In the genomic region with DNA sequence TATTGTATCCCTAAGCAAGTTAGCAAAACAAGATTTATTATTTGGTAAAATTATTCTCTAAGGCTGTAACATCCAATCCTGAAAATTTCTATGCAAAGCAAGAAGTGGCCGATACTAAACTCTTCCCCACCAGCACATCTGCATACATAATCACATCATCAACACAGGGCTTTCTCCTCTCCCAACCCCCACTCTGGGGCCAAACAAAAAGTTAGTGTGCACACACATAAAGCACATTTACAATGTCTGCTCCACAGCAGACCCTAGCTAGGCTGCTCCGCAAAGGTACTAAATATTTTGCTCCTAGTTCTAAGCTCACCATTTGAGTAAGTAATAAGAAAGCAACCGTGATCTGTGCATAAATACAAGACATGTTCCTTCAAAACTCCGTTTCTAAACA, we compare ENCODE assay signal across 18 cellular contexts. TPM values are rescaled to one million over a fixed set of nuclear protein-coding genes. Genes with fewer than 3 reads are reported as not detected.
DNase-seq lines count a peak whose midpoint lies in the region; ATAC-seq, FAIRE-seq and TF ChIP-seq lines count a peak whose summit lies in the region.
"Had no signal": no experiment of that assay in that cellular context is flagged by ENCODE, and none has a peak within 500 bp of the region (broad histone marks: within the 10 kb centered on the region; RNA-seq: fewer than 3 reads in every experiment).

No MANE protein-coding gene starts in this region.

- no peak overlapping the region for H3K27ac Mint-ChIP-seq in CD4-positive, alpha-beta T cell

- H3K27me3 ChIP-seq in hepatocyte, result no peaks in the 10 kb centered on the region
- H3K27me3 ChIP-seq in neutrophil, result no peaks in the 10 kb centered on the region
- no peaks in the 10 kb centered on the region for H3K27me3 ChIP-seq in CD4-positive, alpha-beta T cell (ENCODE audit: control insufficient read depth, insufficient read depth, low read length)
- H3K27me3 ChIP-seq in effector memory CD4-positive, alpha-beta T cell (replicated peaks; ENCODE audit: control insufficient read depth, insufficient read depth, low read length, poor library complexity, severe bottlenecking), result no peaks in the 10 kb centered on the region
- H3K27me3 ChIP-seq: colonic mucosa, esophagus squamous epithelium had no signal

- ATAC-seq in CD4-positive, alpha-beta T cell (ENCODE audit: poor library complexity), result no peak
- ATAC-seq: HCT116 had no signal

- peak overlapping the region; percentile 17 for H3K4me3 ChIP-seq in HEK293 (ENCODE audit: low read depth, low read length)
- H3K4me3 ChIP-seq in hepatocyte, result no peak overlapping the region
- peak overlapping the region in 1 of 2 experiments; percentile 76 for H3K4me3 ChIP-seq in neutrophil (ENCODE audit: low read depth in 1 of 2, low read length in 1 of 2)
- no peak overlapping the region for H3K4me3 ChIP-seq in effector memory CD4-positive, alpha-beta T cell (ENCODE audit: insufficient read depth, low read depth, low read length, poor library complexity, severe bottlenecking)
- H3K4me3 ChIP-seq: colonic mucosa, esophagus squamous epithelium had no signal

- no peak for FAIRE-seq in frontal cortex (lab: Jason Lieb, UNC)
- FAIRE-seq: D721Med had no signal

- 0 out of 2 replicates have a peak, but pooled peaks cover 4% of the 10 kb centered on the region for H3K4me1 ChIP-seq in HEK293 (ENCODE audit: control insufficient read depth, insufficient read depth, low read length)
- H3K4me1 ChIP-seq in hepatocyte (ENCODE audit: insufficient read depth), result peaks cover 11% of the 10 kb centered on the region
- H3K4me1 ChIP-seq in neutrophil (ENCODE audit: control insufficient read depth in 1 of 2, insufficient read depth in 1 of 2, low read depth in 1 of 2, low read length in 1 of 2), result peaks cover 40 to 49% of the 10 kb centered on the region in 2 experiments
- H3K4me1 ChIP-seq in effector memory CD4-positive, alpha-beta T cell (ENCODE audit: control insufficient read depth, insufficient read depth, low read length, poor library complexity, severe bottlenecking), result peaks cover 18% of the 10 kb centered on the region

- H3K79me2 ChIP-seq in hepatocyte, result peaks cover 78% of the 10 kb centered on the region

- CTCF ChIA-PET in HEK293 (lab: Yijun Ruan, JAX), result no interaction called here
- CTCF ChIA-PET in CD4-positive, alpha-beta T cell (lab: Charles Lee), result no interaction called here

- peaks cover 5% of the 10 kb centered on the region for H3K36me3 Mint-ChIP-seq in CD4-positive, alpha-beta T cell (ENCODE audit: low read depth)

- H4K20me1 ChIP-seq in hepatocyte (ENCODE audit: insufficient read depth, poor library complexity, severe bottlenecking), result peaks cover 31% of the 10 kb centered on the region

- POLR2A ChIA-PET in HEK293 (lab: Yijun Ruan, JAX), result no interaction called here
- POLR2A ChIA-PET in CD4-positive, alpha-beta T cell (lab: Charles Lee), result interaction anchor here (0.5 kb wide), 1 partner anchor 896 kb away, joined by 3 read pairs; no protein-coding TSS in a partner anchor

- H3K36me3 ChIP-seq in HEK293 (ENCODE audit: control insufficient read depth in 2 of 2, insufficient read depth in 1 of 2, low read length in 2 of 2) (no peaks in the 10 kb centered on the region), hepatocyte (replicated peaks; ENCODE audit: insufficient read depth, low read depth) (no peaks in the 10 kb centered on the region), neutrophil (no peaks in the 10 kb centered on the region)
- H3K36me3 ChIP-seq in effector memory CD4-positive, alpha-beta T cell (ENCODE audit: control insufficient read depth, insufficient read depth, low read length), result no peaks in the 10 kb centered on the region
- H3K36me3 ChIP-seq: colonic mucosa, esophagus squamous epithelium had no signal

- no peak overlapping the region for H2AFZ ChIP-seq in hepatocyte
- H2AFZ ChIP-seq: parathyroid adenoma had no signal

- H3K27me3 Mint-ChIP-seq in CD4-positive, alpha-beta T cell, result no peaks in the 10 kb centered on the region

- no peaks in the 10 kb centered on the region for H3K9me3 ChIP-seq in HEK293 (ENCODE audit: control insufficient read depth, insufficient read depth, low read depth, low read length)
- H3K9me3 ChIP-seq in hepatocyte (ENCODE audit: low read depth), result no peaks in the 10 kb centered on the region
- no peaks in the 10 kb centered on the region for H3K9me3 ChIP-seq in neutrophil
- H3K9me3 ChIP-seq in CD4-positive, alpha-beta T cell (ENCODE audit: control insufficient read depth, low read length), result no peaks in the 10 kb centered on the region
- H3K9me3 ChIP-seq in effector memory CD4-positive, alpha-beta T cell (ENCODE audit: control insufficient read depth, low read length), result no peaks in the 10 kb centered on the region
- H3K9me3 ChIP-seq: colonic mucosa, esophagus squamous epithelium had no signal

- peaks cover 33% of the 10 kb centered on the region for H3K4me1 Mint-ChIP-seq in CD4-positive, alpha-beta T cell (ENCODE audit: low read depth)

- H3K4me3 Mint-ChIP-seq in CD4-positive, alpha-beta T cell, result no peak overlapping the region

- H3K4me2 ChIP-seq in hepatocyte, result peak overlapping the region; percentile 69

- H3K9me2 ChIP-seq in hepatocyte (replicated peaks; ENCODE audit: insufficient read depth), result no peaks in the 10 kb centered on the region

- intact Hi-C loops in CD4-positive, alpha-beta T cell (cut with DNase I, micrococcal nuclease), result loop anchor here in 1 of 2 experiments (5.0 kb wide), 1 partner anchor 516 kb away; a partner anchor contains a TSS

- H3K9me3 Mint-ChIP-seq in CD4-positive, alpha-beta T cell, result no peaks in the 10 kb centered on the region

- H3K27ac ChIP-seq in HEK293 (ENCODE audit: extremely low read depth, low read depth, low read length), result no peak overlapping the region
- peak overlapping the region; percentile 94 for H3K27ac ChIP-seq in VCaP
- H3K27ac ChIP-seq in hepatocyte, result no peak overlapping the region
- peak overlapping the region; percentile 99 for H3K27ac ChIP-seq in neutrophil
- no peak overlapping the region for H3K27ac ChIP-seq in CD4-positive, alpha-beta T cell (ENCODE audit: low read depth, low read length)
- no peak overlapping the region for H3K27ac ChIP-seq in effector memory CD4-positive, alpha-beta T cell (ENCODE audit: insufficient read depth, low read length, poor library complexity, severe bottlenecking)
- H3K27ac ChIP-seq: colonic mucosa, esophagus squamous epithelium, parathyroid adenoma, RWPE1 had no signal

- TF ChIP-seq CTCF in HEK293 (tag by site-specific recombination; IDR thresholded peaks at IDR 0.05) (no peak), VCaP (conservative IDR thresholded peaks at IDR 0.05) (no peak), hepatocyte (IDR thresholded peaks at IDR 0.05; ENCODE audit: poor library complexity) (no peak), neutrophil (IDR thresholded peaks at IDR 0.05) (no peak)
- TF ChIP-seq CTCF in CD4-positive, alpha-beta T cell (IDR thresholded peaks at IDR 0.05), result no peak

- WGBS in hepatocyte (ENCODE audit: low lambda C conversion rate, missing lambda C conversion rate), result 56% methylated on average over 4 of the region's 4 CpGs

- DNase-seq in hepatocyte (ENCODE audit: low spot score) (no peak), frontal cortex (ENCODE audit: low spot score in 2 of 2) (no peak), KG1 (lab: John Stamatoyannopoulos, UW) (no peak)
- DNase-seq in CD4-positive, alpha-beta T cell, result no peak
- DNase-seq in effector memory CD4-positive, alpha-beta T cell, result no peak
- DNase-seq: activated T-cell treated with anti-CD3 and anti-CD28 coated beads, Interleukin-2, amount 50 U/mL, for 48 hours; colonic mucosa; esophagus squamous epithelium; NCI-H146; NCI-H524; T-helper 2 cell had no signal

TF ChIP-seq in HEK293, 187 proteins besides CTCF, POLR2A, EP300 and RAD21:
- no peak for TF ChIP-seq ZNF792 (tag by site-specific recombination; IDR thresholded peaks at IDR 0.05)
- TF ChIP-seq, protein P1, sequence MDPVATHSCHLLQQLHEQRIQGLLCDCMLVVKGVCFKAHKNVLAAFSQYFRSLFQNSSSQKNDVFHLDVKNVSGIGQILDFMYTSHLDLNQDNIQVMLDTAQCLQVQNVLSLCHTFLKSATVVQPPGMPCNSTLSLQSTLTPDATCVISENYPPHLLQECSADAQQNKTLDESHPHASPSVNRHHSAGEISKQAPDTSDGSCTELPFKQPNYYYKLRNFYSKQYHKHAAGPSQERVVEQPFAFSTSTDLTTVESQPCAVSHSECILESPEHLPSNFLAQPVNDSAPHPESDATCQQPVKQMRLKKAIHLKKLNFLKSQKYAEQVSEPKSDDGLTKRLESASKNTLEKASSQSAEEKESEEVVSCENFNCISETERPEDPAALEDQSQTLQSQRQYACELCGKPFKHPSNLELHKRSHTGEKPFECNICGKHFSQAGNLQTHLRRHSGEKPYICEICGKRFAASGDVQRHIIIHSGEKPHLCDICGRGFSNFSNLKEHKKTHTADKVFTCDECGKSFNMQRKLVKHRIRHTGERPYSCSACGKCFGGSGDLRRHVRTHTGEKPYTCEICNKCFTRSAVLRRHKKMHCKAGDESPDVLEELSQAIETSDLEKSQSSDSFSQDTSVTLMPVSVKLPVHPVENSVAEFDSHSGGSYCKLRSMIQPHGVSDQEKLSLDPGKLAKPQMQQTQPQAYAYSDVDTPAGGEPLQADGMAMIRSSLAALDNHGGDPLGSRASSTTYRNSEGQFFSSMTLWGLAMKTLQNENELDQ (tag by site-specific recombination; IDR thresholded peaks at IDR 0.05; ENCODE audit: low read depth), result no peak
- TF ChIP-seq, protein P2, sequence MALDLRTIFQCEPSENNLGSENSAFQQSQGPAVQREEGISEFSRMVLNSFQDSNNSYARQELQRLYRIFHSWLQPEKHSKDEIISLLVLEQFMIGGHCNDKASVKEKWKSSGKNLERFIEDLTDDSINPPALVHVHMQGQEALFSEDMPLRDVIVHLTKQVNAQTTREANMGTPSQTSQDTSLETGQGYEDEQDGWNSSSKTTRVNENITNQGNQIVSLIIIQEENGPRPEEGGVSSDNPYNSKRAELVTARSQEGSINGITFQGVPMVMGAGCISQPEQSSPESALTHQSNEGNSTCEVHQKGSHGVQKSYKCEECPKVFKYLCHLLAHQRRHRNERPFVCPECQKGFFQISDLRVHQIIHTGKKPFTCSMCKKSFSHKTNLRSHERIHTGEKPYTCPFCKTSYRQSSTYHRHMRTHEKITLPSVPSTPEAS (tag by site-specific recombination; IDR thresholded peaks at IDR 0.05), result peak; percentile 42; the same call in 1 of the 2 replicates

RNA-seq across cellular contexts. Expression of a gene that starts 3.6 kb away (rescaled TPM):
- total RNA-seq in hepatocyte (39.6 and 42.4 TPM in 2 replicates), frontal cortex (56.7 TPM)
- polyA plus RNA-seq in hepatocyte, result 62.4 and 64.9 TPM in 2 replicates
- 10 to 100 TPM; 18.2 to 19.1 TPM for total RNA-seq in CD4-positive, alpha-beta T cell

Comparison
In these comparisons a context has a peak if more than half of its experiments do, and no peak if none do; other contexts are left out.
1. H3K27ac ChIP-seq: peak in VCaP (single experiment) and neutrophil (single experiment); none in HEK293 (single experiment), hepatocyte (single experiment), CD4-positive, alpha-beta T cell (single experiment) and effector memory CD4-positive, alpha-beta T cell (single experiment).